In the genomic region with DNA sequence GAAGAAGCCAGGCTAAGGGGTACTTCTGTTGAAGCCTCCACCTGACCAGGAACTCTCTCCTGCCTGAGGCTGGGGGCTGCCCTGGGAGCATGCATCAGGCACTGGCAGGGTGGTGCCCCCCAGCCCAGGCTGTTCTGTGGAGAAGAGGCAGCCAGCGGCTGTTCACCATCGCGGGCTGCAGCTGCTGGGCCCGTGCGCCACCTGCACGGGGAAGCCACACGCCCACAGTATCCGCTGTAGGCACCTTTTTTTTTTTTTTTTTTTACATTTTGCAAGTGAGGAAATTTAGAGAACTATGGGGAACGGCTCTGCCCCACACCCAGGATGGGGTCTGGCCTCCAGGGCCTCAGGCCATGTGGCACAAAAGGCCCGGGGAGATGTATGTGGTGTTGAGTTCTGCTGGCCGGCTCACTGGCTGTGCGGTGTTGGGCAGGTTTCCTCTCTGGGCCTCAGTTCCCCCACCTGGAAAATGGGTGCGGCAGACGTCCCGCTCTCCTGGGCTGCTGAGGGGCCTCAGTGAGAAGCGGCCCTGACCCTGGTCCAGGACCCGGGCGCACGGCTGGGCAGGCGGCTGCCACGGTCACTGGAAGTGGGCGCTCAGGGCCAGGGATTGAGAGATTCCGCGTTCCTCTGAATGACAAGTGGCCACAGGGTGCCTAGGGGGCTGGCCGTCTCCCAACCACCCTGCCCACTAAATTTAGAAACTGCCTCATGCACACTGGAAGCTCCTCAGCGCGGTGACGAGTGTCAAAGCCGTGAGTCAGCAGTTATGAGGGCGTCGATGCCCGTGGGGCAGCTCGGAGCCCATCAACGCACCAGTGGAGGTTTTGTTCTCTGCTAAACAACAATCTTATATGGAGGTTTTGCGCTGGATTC, we compare ENCODE assay signal across 3 cellular contexts.
TF ChIP-seq lines count a peak whose summit lies in the region.

No MANE protein-coding gene starts in this region.

TF ChIP-seq in A549, 52 proteins besides CTCF, POLR2A, EP300 and RAD21 (continues in another document):
- no peak for TF ChIP-seq ZSCAN20 (CRISPR knock-in tag; IDR thresholded peaks at IDR 0.05)
- no peak for TF ChIP-seq RNF2 (IDR thresholded peaks at IDR 0.05; ENCODE audit: borderline replicate concordance, low read depth)
- peak; percentile 86; the same call in 1 of the 2 replicates for TF ChIP-seq HOXB5 (CRISPR knock-in tag; IDR thresholded peaks at IDR 0.05)
- 0 out of 2 replicates have a peak, but pooled peaks have one; percentile 14 for TF ChIP-seq HOXA7 (CRISPR knock-in tag; IDR thresholded peaks at IDR 0.05)
- TF ChIP-seq HOXB13 (CRISPR knock-in tag; IDR thresholded peaks at IDR 0.05; ENCODE audit: low read depth) = peak; percentile 13; the same call in 1 of the 2 replicates
- 0 out of 4 replicates have a peak, but pooled peaks of 1 of the 2 experiments have one; percentile 17 for TF ChIP-seq CEBPB (IDR thresholded peaks at IDR 0.05)
- peak; percentile 100 for TF ChIP-seq MAFK (IDR thresholded peaks at IDR 0.05; ENCODE audit: partially characterized antibody)
- peak; percentile 95 for TF ChIP-seq NFE2L2 (conservative IDR thresholded peaks at IDR 0.05; ENCODE audit: low read length)
- TF ChIP-seq CBX2 (IDR thresholded peaks at IDR 0.05; ENCODE audit: borderline replicate concordance, low read depth) = no peak
- TF ChIP-seq RARB (CRISPR knock-in tag; IDR thresholded peaks at IDR 0.05) = peak; percentile 26; the same call in 1 of the 2 replicates
- TF ChIP-seq, protein P1, sequence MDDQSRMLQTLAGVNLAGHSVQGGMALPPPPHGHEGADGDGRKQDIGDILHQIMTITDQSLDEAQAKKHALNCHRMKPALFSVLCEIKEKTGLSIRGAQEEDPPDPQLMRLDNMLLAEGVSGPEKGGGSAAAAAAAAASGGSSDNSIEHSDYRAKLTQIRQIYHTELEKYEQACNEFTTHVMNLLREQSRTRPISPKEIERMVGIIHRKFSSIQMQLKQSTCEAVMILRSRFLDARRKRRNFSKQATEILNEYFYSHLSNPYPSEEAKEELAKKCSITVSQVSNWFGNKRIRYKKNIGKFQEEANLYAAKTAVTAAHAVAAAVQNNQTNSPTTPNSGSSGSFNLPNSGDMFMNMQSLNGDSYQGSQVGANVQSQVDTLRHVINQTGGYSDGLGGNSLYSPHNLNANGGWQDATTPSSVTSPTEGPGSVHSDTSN (IDR thresholded peaks at IDR 0.05) = 0 out of 2 replicates have a peak, but pooled peaks have one; percentile 13
- TF ChIP-seq GATA3 (IDR thresholded peaks at IDR 0.05; ENCODE audit: borderline replicate concordance) = peak; percentile 67; the same call in 1 of the 2 replicates
- TF ChIP-seq, protein P2, sequence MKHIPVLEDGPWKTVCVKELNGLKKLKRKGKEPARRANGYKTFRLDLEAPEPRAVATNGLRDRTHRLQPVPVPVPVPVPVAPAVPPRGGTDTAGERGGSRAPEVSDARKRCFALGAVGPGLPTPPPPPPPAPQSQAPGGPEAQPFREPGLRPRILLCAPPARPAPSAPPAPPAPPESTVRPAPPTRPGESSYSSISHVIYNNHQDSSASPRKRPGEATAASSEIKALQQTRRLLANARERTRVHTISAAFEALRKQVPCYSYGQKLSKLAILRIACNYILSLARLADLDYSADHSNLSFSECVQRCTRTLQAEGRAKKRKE (CRISPR knock-in tag; IDR thresholded peaks at IDR 0.05; ENCODE audit: low read depth) = no peak; the same call in 1 of the 2 replicates
- TF ChIP-seq, protein P3, sequence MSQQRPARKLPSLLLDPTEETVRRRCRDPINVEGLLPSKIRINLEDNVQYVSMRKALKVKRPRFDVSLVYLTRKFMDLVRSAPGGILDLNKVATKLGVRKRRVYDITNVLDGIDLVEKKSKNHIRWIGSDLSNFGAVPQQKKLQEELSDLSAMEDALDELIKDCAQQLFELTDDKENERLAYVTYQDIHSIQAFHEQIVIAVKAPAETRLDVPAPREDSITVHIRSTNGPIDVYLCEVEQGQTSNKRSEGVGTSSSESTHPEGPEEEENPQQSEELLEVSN (IDR thresholded peaks at IDR 0.05; ENCODE audit: borderline replicate concordance, low read depth) = peak; percentile 65; the same call in 1 of the 2 replicates
- TF ChIP-seq CHD2 (IDR thresholded peaks at IDR 0.05; ENCODE audit: low read length, partially characterized antibody) = no peak
- TF ChIP-seq KDM1A (IDR thresholded peaks at IDR 0.05; ENCODE audit: low read depth) = peak; percentile 84
- TF ChIP-seq, protein P4, sequence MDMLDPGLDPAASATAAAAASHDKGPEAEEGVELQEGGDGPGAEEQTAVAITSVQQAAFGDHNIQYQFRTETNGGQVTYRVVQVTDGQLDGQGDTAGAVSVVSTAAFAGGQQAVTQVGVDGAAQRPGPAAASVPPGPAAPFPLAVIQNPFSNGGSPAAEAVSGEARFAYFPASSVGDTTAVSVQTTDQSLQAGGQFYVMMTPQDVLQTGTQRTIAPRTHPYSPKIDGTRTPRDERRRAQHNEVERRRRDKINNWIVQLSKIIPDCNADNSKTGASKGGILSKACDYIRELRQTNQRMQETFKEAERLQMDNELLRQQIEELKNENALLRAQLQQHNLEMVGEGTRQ (IDR thresholded peaks at IDR 0.05) = no peak
- peak; percentile 67; the same call in 1 of the 2 replicates for TF ChIP-seq TFCP2L1 (CRISPR knock-in tag; IDR thresholded peaks at IDR 0.05)

TF ChIP-seq in IMR-90, 13 proteins besides CTCF, POLR2A, EP300 and RAD21:
- TF ChIP-seq, protein P4 (IDR thresholded peaks at IDR 0.05; ENCODE audit: low read depth, low read length) = no peak
- TF ChIP-seq NFE2L2 (IDR thresholded peaks at IDR 0.05; ENCODE audit: low read depth, low read length) (peak; percentile 64; the same call in 1 of the 2 replicates), MAFK (IDR thresholded peaks at IDR 0.05; ENCODE audit: low read depth, low read length) (peak; percentile 64)
TF ChIP-seq in IMR-90: peak in this region for 2.

TF ChIP-seq in liver, 16 proteins besides CTCF, POLR2A, EP300 and RAD21:
- no peak for TF ChIP-seq EGR1 (IDR thresholded peaks at IDR 0.05; ENCODE audit: low read depth in 2 of 2)
- TF ChIP-seq, protein P5, sequence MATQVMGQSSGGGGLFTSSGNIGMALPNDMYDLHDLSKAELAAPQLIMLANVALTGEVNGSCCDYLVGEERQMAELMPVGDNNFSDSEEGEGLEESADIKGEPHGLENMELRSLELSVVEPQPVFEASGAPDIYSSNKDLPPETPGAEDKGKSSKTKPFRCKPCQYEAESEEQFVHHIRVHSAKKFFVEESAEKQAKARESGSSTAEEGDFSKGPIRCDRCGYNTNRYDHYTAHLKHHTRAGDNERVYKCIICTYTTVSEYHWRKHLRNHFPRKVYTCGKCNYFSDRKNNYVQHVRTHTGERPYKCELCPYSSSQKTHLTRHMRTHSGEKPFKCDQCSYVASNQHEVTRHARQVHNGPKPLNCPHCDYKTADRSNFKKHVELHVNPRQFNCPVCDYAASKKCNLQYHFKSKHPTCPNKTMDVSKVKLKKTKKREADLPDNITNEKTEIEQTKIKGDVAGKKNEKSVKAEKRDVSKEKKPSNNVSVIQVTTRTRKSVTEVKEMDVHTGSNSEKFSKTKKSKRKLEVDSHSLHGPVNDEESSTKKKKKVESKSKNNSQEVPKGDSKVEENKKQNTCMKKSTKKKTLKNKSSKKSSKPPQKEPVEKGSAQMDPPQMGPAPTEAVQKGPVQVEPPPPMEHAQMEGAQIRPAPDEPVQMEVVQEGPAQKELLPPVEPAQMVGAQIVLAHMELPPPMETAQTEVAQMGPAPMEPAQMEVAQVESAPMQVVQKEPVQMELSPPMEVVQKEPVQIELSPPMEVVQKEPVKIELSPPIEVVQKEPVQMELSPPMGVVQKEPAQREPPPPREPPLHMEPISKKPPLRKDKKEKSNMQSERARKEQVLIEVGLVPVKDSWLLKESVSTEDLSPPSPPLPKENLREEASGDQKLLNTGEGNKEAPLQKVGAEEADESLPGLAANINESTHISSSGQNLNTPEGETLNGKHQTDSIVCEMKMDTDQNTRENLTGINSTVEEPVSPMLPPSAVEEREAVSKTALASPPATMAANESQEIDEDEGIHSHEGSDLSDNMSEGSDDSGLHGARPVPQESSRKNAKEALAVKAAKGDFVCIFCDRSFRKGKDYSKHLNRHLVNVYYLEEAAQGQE (IDR thresholded peaks at IDR 0.05) = no peak
- TF ChIP-seq NR2F2 (IDR thresholded peaks at IDR 0.05) = no peak
- TF ChIP-seq JUND (IDR thresholded peaks at IDR 0.05) = no peak
- no peak for TF ChIP-seq FOXA1 (IDR thresholded peaks at IDR 0.05)
- TF ChIP-seq, protein P6, sequence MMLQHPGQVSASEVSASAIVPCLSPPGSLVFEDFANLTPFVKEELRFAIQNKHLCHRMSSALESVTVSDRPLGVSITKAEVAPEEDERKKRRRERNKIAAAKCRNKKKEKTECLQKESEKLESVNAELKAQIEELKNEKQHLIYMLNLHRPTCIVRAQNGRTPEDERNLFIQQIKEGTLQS (IDR thresholded peaks at IDR 0.05) = no peak
- no peak for TF ChIP-seq HNF4A (conservative IDR thresholded peaks at IDR 0.05)
